Comparison of ENCODE assay signal across 16 cellular contexts in genomic region chr7:22332481-22332880, GRCh38. TPM values are rescaled to one million over a fixed set of nuclear protein-coding genes. Genes with fewer than 3 reads are reported as not detected.
DNase-seq lines count a peak whose midpoint lies in the region; ATAC-seq and TF ChIP-seq lines count a peak whose summit lies in the region.
"Had no signal": no experiment of that assay in that cellular context is flagged by ENCODE, and none has a peak within 500 bp of the region (broad histone marks: within the 10 kb centered on the region; RNA-seq: fewer than 3 reads in every experiment).

No MANE protein-coding gene starts in this region.

- peaks cover 25% of the 10 kb centered on the region for H3K27me3 Mint-ChIP-seq in T-helper 2 cell treated with Interferon-gamma antibody and Interleukin-4, amounts not matched to agents 5 μg/mL and 100 μg/mL, for 36 hours (ENCODE audit: low read depth)

- no peaks in the 10 kb centered on the region for H3K9me2 ChIP-seq in OCI-LY1 (ENCODE audit: low read depth, low read length)

- no peaks in the 10 kb centered on the region for H3K4me1 Mint-ChIP-seq in T-helper 2 cell treated with Interferon-gamma antibody and Interleukin-4, amounts not matched to agents 5 μg/mL and 100 μg/mL, for 36 hours (ENCODE audit: low read depth)

- H3K4me2 ChIP-seq in OCI-LY1 (ENCODE audit: low read length): no peak overlapping the region

- H3K4me1 ChIP-seq in OCI-LY1 (ENCODE audit: insufficient read depth, low read length, severe bottlenecking): peaks cover 84% of the 10 kb centered on the region
- peaks cover 33% of the 10 kb centered on the region for H3K4me1 ChIP-seq in iPS-15b (ENCODE audit: control insufficient read depth, insufficient read depth, low read length)
- H3K4me1 ChIP-seq in upper lobe of right lung: peaks cover 6% of the 10 kb centered on the region
- H3K4me1 ChIP-seq in sigmoid colon: no peaks in the 10 kb centered on the region

- intact Hi-C loops in upper lobe of right lung (cut with DNase I): no loop called here
- intact Hi-C loops in sigmoid colon (cut with DNase I): no loop called here

- no peak overlapping the region for H3K27ac Mint-ChIP-seq in T-helper 2 cell treated with Interferon-gamma antibody and Interleukin-4, amounts not matched to agents 5 μg/mL and 100 μg/mL, for 36 hours
- H3K27ac Mint-ChIP-seq: activated naive CD8-positive, alpha-beta T cell had no signal

- no peaks in the 10 kb centered on the region for H3K27me3 ChIP-seq in OCI-LY1 (ENCODE audit: insufficient read depth, low read length)
- H3K27me3 ChIP-seq in iPS-15b (ENCODE audit: control insufficient read depth, insufficient read depth, low read length): no peaks in the 10 kb centered on the region
- H3K27me3 ChIP-seq in upper lobe of right lung: no peaks in the 10 kb centered on the region
- no peaks in the 10 kb centered on the region for H3K27me3 ChIP-seq in sigmoid colon

- H3F3A ChIP-seq in OCI-LY1 (ENCODE audit: insufficient read depth, low read length): no peaks in the 10 kb centered on the region

- TF ChIP-seq EP300 in sigmoid colon (IDR thresholded peaks at IDR 0.05): no peak

- no peak overlapping the region for H2AFZ ChIP-seq in OCI-LY1 (ENCODE audit: low read length)

- H3K9ac ChIP-seq in OCI-LY1 (ENCODE audit: low read length) (no peak overlapping the region), iPS-15b (ENCODE audit: low read depth, low read length) (no peak overlapping the region)

- H3K27ac ChIP-seq in OCI-LY1 (ENCODE audit: low read depth, low read length, poor library complexity, severe bottlenecking) (peak overlapping the region; percentile 54), upper lobe of right lung (peak overlapping the region; percentile 33), sigmoid colon (no peak overlapping the region)
- H3K27ac ChIP-seq: epithelial cell of prostate, thoracic aorta had no signal

- H3K36me3 ChIP-seq in OCI-LY1 (ENCODE audit: insufficient read depth, low read length) (no peaks in the 10 kb centered on the region), iPS-15b (ENCODE audit: control insufficient read depth, insufficient read depth, low read length) (no peaks in the 10 kb centered on the region), upper lobe of right lung (no peaks in the 10 kb centered on the region), sigmoid colon (no peaks in the 10 kb centered on the region)
- H3K36me3 ChIP-seq: thoracic aorta had no signal

- no peaks in the 10 kb centered on the region for H3K9me3 Mint-ChIP-seq in T-helper 2 cell treated with Interferon-gamma antibody and Interleukin-4, amounts not matched to agents 5 μg/mL and 100 μg/mL, for 36 hours

- no peaks in the 10 kb centered on the region for H4K20me1 ChIP-seq in OCI-LY1 (ENCODE audit: insufficient read depth, low read length)

- no peak for TF ChIP-seq POLR2A in sigmoid colon (IDR thresholded peaks at IDR 0.05)

- in situ Hi-C loops in KBM-7 (cut with MboI; ENCODE audit: low pct_unique_long_range_greater_than_20kb, low sequenced_read_pairs): no loop called here

- peak; percentile 88 for ATAC-seq in upper lobe of right lung

- no peak overlapping the region for H3K4me3 Mint-ChIP-seq in T-helper 2 cell treated with Interferon-gamma antibody and Interleukin-4, amounts not matched to agents 5 μg/mL and 100 μg/mL, for 36 hours
- H3K4me3 Mint-ChIP-seq: activated naive CD8-positive, alpha-beta T cell had no signal

- TF ChIP-seq CTCF in OCI-LY1 (IDR thresholded peaks at IDR 0.05; ENCODE audit: low read length) (peak; percentile 36; the same call in 1 of the 2 replicates), upper lobe of right lung (IDR thresholded peaks at IDR 0.05) (no peak), sigmoid colon (IDR thresholded peaks at IDR 0.05) (no peak)

- H3K36me3 Mint-ChIP-seq in T-helper 2 cell treated with Interferon-gamma antibody and Interleukin-4, amounts not matched to agents 5 μg/mL and 100 μg/mL, for 36 hours (ENCODE audit: low read depth): no peaks in the 10 kb centered on the region
- H3K36me3 Mint-ChIP-seq: activated naive CD8-positive, alpha-beta T cell had no signal

- H3K4me3 ChIP-seq in OCI-LY1 (ENCODE audit: low read depth, low read length, poor library complexity, severe bottlenecking) (no peak overlapping the region), iPS-15b (ENCODE audit: low read depth, low read length) (peak overlapping the region; percentile 10), upper lobe of right lung (no peak overlapping the region), sigmoid colon (no peak overlapping the region)
- H3K4me3 ChIP-seq: thoracic aorta had no signal

- peaks cover 71% of the 10 kb centered on the region for H3K79me2 ChIP-seq in OCI-LY1 (ENCODE audit: insufficient read depth, low read length)

- WGBS in sigmoid colon, 2 donors: 9 to 47% methylated on average over 3 of the region's 3 CpGs

- DNase-seq in SHP77 treated with DMSO at 0.1 percent for 48 hours (lab: John Stamatoyannopoulos, UW) (peak; percentile 19), SHP77 (lab: John Stamatoyannopoulos, UW) (no peak), upper lobe of right lung (no peak), sigmoid colon (no peak), KBM-7 (no peak)
- no peak for DNase-seq in T-helper 2 cell treated with Interferon-gamma antibody and Interleukin-4, amounts not matched to agents 5 μg/mL and 100 μg/mL, for 36 hours (ENCODE audit: low spot score)
- DNase-seq: activated CD4-positive, alpha-beta T cell treated with anti-CD3 and anti-CD28 coated beads for 1 hour; cerebellar nuclear complex; NCI-H2171; stimulated activated CD4-positive, alpha-beta T cell treated with anti-CD3 and anti-CD28 coated beads, Interleukin-12 subunit alpha, Interleukin-12 subunit beta, amount 100 ng/mL, for 4 hours; SW 1271 had no signal

- H3K9me3 ChIP-seq in OCI-LY1 (ENCODE audit: low read length) (no peaks in the 10 kb centered on the region), iPS-15b (ENCODE audit: control insufficient read depth, insufficient read depth, low read length) (no peaks in the 10 kb centered on the region), upper lobe of right lung (no peaks in the 10 kb centered on the region), sigmoid colon (no peaks in the 10 kb centered on the region)
- H3K9me3 ChIP-seq: thoracic aorta had no signal

RNA-seq across cellular contexts. Expression of gene RAPGEF5, which starts 24.5 kb away (rescaled TPM):
- total RNA-seq in upper lobe of right lung (139 TPM), sigmoid colon (10 to 100 TPM; 10.3 to 17.9 (median 15.7) TPM)
- polyA plus RNA-seq in sigmoid colon: 10 to 100 TPM in 1 of 3 donors, 1 to 10 TPM in 2; 6.0 to 12.6 (median 8.8) TPM

Comparison
In these comparisons a context has a peak if more than half of its experiments do, and no peak if none do; other contexts are left out.
1. H3K27ac ChIP-seq: peak in OCI-LY1 (single experiment) and upper lobe of right lung (single experiment); none in sigmoid colon (0 of 4).